In the genomic region with DNA sequence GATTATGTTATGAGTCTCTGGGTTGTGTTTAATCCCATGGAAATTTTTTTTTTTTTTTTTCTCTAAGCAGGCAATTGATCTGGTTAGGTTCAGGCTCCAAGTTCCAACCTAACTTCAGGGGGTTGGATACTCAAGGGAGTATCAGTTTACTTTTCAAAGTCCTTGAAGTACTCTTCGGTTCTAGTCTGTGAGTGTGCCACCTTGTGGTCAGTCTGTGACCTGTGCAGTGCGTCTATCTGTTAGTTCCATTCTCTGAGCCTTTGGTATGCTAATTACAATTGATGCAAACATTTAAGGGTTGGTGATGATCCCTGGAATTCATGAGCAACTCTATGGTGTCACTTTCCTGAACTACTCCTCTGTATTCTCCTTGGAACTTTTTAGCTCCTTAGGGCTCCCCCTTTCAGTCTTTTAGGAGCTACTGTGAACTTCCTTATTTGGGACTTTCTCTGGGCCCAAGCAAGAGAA, we compare ENCODE assay signal across 8 cellular contexts.
DNase-seq lines count a peak whose midpoint lies in the region; ATAC-seq and TF ChIP-seq lines count a peak whose summit lies in the region.

No MANE protein-coding gene starts in this region.

- no peak overlapping the region for H3K27ac ChIP-seq in uterus

- TF ChIP-seq POLR2A in uterus (IDR thresholded peaks at IDR 0.05): no peak

- H3K4me3 ChIP-seq in uterus: no peak overlapping the region

- H3K36me3 ChIP-seq in uterus: no peaks in the 10 kb centered on the region

- peak; percentile 27 for DNase-seq in NCI-H748 (lab: John Stamatoyannopoulos, UW; ENCODE audit: unreplicated experiment)
- DNase-seq in NCI-H748 treated with DMSO at 0.1 percent for 48 hours (lab: John Stamatoyannopoulos, UW): no peak
- peak; percentile 18 for DNase-seq in SK-N-DZ (ENCODE audit: low spot score)
- DNase-seq in head of caudate nucleus: peak in 23 of 42 donors; percentile 9 to 73 (median 28)
- DNase-seq in uterus: no peak
- no peak for DNase-seq in NCI-H187 treated with DMSO at 0.1 percent for 48 hours (lab: John Stamatoyannopoulos, UW)
- no peak for DNase-seq in retina

- no peaks in the 10 kb centered on the region for H3K9me3 ChIP-seq in uterus

- intact Hi-C loops in head of caudate nucleus (cut with DNase I): no loop called here
- intact Hi-C loops in uterus (cut with DNase I; ENCODE audit: low total_unique reads): no loop called here

- ATAC-seq in HG02763 (IDR thresholded peaks at IDR 0.05; ENCODE audit: unreplicated experiment): peak; percentile 47

- peak; percentile 13 to 29 (median 23) for TF ChIP-seq CTCF in uterus (IDR thresholded peaks at IDR 0.05)

- H3K4me1 ChIP-seq in uterus: no peaks in the 10 kb centered on the region

- H3K27me3 ChIP-seq in uterus: no peaks in the 10 kb centered on the region

Comparison
In these comparisons a context has a peak if more than half of its experiments do, and no peak if none do; other contexts are left out.
1. DNase-seq: peak in NCI-H748 (single experiment), SK-N-DZ (single experiment) and head of caudate nucleus (23 of 42); none in NCI-H748 treated with DMSO at 0.1 percent for 48 hours (single experiment), uterus (0 of 2), NCI-H187 treated with DMSO at 0.1 percent for 48 hours (single experiment) and retina (single experiment).